In the genomic region with DNA sequence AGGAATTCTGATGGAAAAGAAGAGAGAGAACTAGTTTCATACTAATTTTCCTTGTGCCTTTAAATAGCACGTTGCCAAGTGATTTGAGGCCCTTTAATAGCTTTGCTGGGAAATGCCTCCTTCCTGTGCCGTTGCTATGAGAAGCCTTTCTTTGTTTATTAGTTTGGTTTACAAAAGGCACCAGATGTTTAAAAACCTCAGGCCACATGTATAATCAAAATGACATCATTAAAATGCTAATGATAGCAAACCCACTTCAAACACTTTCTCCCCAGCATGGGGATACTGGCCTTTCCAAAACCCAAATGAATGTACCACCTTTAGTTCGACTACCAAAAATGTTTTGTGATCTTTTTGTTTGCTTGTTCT, we compare ENCODE assay signal across 9 cellular contexts. TPM values are rescaled to one million over a fixed set of nuclear protein-coding genes. Genes with fewer than 3 reads are reported as not detected.
DNase-seq lines count a peak whose midpoint lies in the region; ATAC-seq, FAIRE-seq and TF ChIP-seq lines count a peak whose summit lies in the region.
"Had no signal": no experiment of that assay in that cellular context is flagged by ENCODE, and none has a peak within 500 bp of the region (broad histone marks: within the 10 kb centered on the region; RNA-seq: fewer than 3 reads in every experiment).

No MANE protein-coding gene starts in this region.

- peak overlapping the region in 2 of 4 donors; percentile 1 to 81 for H3K4me3 Mint-ChIP-seq in CD4-positive, CD25-positive, alpha-beta regulatory T cell

- DNase-seq in CD4-positive, CD25-positive, alpha-beta regulatory T cell = peak in 2 of 3 donors; percentile 26 to 40
- DNase-seq in GM12878 (ENCODE audit: low read depth, low spot score) = no peak
- peak; percentile 76 for DNase-seq in left kidney (ENCODE audit: low read depth, low spot score)
- no peak for DNase-seq in NCI-H1694 (lab: John Stamatoyannopoulos, UW)
- DNase-seq in activated effector memory CD4-positive, alpha-beta T cell treated with Interleukin-2 at 50 U/mL for 16 hours = no peak

- no peak overlapping the region; the same call in 1 of the 2 replicates for H3K4me2 ChIP-seq in GM12878 (ENCODE audit: control insufficient read depth, insufficient read depth)

- peak overlapping the region in 2 of 3 donors; percentile 86 to 89 for H3K27ac Mint-ChIP-seq in CD4-positive, CD25-positive, alpha-beta regulatory T cell

- intact Hi-C loops in GM12878 (cut with micrococcal nuclease; ENCODE audit: unreplicated experiment) = no loop called here

- peak overlapping the region; percentile 69 for H3K4me3 ChIP-seq in CD4-positive, CD25-positive, alpha-beta regulatory T cell (ENCODE audit: low read depth, low read length)
- H3K4me3 ChIP-seq in GM12878 = no peak overlapping the region

- peaks cover 0 to 2% (median 0%) of the 10 kb centered on the region in 7 donors for H3K9me3 Mint-ChIP-seq in CD4-positive, CD25-positive, alpha-beta regulatory T cell

- no peak for FAIRE-seq in GM12878 (lab: Jason Lieb, UNC)

- no peaks in the 10 kb centered on the region for H3K9me3 ChIP-seq in CD4-positive, CD25-positive, alpha-beta regulatory T cell (ENCODE audit: control insufficient read depth in 2 of 2, low read length in 2 of 2)
- no peaks in the 10 kb centered on the region for H3K9me3 ChIP-seq in GM12878 (replicated peaks; ENCODE audit: control insufficient read depth, insufficient read depth, low read length)

- no peak for TF ChIP-seq POLR2A in GM12878 (IDR thresholded peaks at IDR 0.05; ENCODE audit: low read depth, low read length)

- TF ChIP-seq RAD21 in GM12878 (IDR thresholded peaks at IDR 0.05; ENCODE audit: insufficient read depth, low read depth, low read length) = no peak

- H3K4me1 ChIP-seq in CD4-positive, CD25-positive, alpha-beta regulatory T cell (ENCODE audit: control insufficient read depth, insufficient read depth, low read length, poor library complexity, severe bottlenecking) = peaks cover 13% of the 10 kb centered on the region
- peaks cover 11% of the 10 kb centered on the region; the same call in 1 of the 2 replicates for H3K4me1 ChIP-seq in GM12878 (ENCODE audit: control insufficient read depth, insufficient read depth, low read length)

- no peaks in the 10 kb centered on the region for H4K20me1 ChIP-seq in GM12878 (ENCODE audit: control insufficient read depth, insufficient read depth)

- RAD21 ChIA-PET in GM12878 (lab: Charles Lee; ENCODE audit: unreplicated experiment) = no interaction called here

- ATAC-seq in CD4-positive, CD25-positive, alpha-beta regulatory T cell (ENCODE audit: low read depth in 2 of 2) = no peak
- ATAC-seq in HG03354 (IDR thresholded peaks at IDR 0.05; ENCODE audit: poor library complexity, severe bottlenecking, unreplicated experiment) (peak; percentile 41), GM12878 (peak; percentile 64), GM19452 (IDR thresholded peaks at IDR 0.05; ENCODE audit: unreplicated experiment) (no peak), GM21423 (IDR thresholded peaks at IDR 0.05; ENCODE audit: unreplicated experiment) (no peak)

- POLR2A ChIA-PET in GM12878 (lab: Charles Lee) = no interaction called here

- WGBS in GM12878 (ENCODE audit: insufficient coverage, insufficient replicate concordance, low lambda C conversion rate, missing lambda C conversion rate) = 26% methylated on average over 3 of the region's 3 CpGs

- H3K27me3 ChIP-seq in CD4-positive, CD25-positive, alpha-beta regulatory T cell (ENCODE audit: control insufficient read depth, insufficient read depth, low read length) = no peaks in the 10 kb centered on the region
- no peaks in the 10 kb centered on the region; a peak in 1 of 4 replicates for H3K27me3 ChIP-seq in GM12878 (replicated peaks in 1 of 2; ENCODE audit: control insufficient read depth in 2 of 2, insufficient read depth in 2 of 2, low read length in 1 of 2)

- no peaks in the 10 kb centered on the region for H3K36me3 ChIP-seq in CD4-positive, CD25-positive, alpha-beta regulatory T cell (ENCODE audit: control insufficient read depth, insufficient read depth, low read length)
- H3K36me3 ChIP-seq in GM12878 (ENCODE audit: control insufficient read depth in 2 of 2, insufficient read depth in 2 of 2, low read length in 1 of 2) = no peaks in the 10 kb centered on the region

- TF ChIP-seq CTCF in GM12878 (IDR thresholded peaks at IDR 0.05 in 2 of 3, conservative IDR thresholded peaks at IDR 0.05 in 1 of 3; ENCODE audit: control insufficient read depth in 2 of 3, extremely low read depth in 1 of 3, insufficient read depth in 1 of 3, low read depth in 3 of 3, low read length in 3 of 3) = no peak

- H3K27me3 Mint-ChIP-seq in CD4-positive, CD25-positive, alpha-beta regulatory T cell = peaks cover 4% of the 10 kb centered on the region

- BruUV-seq in GM12878 (replicated peaks; lab: Mats Ljungman, UMichigan) = no TSS peak

- TF ChIP-seq EP300 in GM12878 (IDR thresholded peaks at IDR 0.05; ENCODE audit: borderline replicate concordance in 1 of 2, control insufficient read depth in 1 of 2, low read depth in 2 of 2, low read length in 2 of 2) = no peak

- SMC1A ChIA-PET in GM12878 (lab: Charles Lee; ENCODE audit: uncharacterized antibody, unreplicated experiment) = interaction anchor here (0.6 to 0.7 kb wide), 2 partner anchors 43 to 60 kb away, joined by 3 read pairs; no protein-coding TSS in a partner anchor

- CTCF ChIA-PET in GM12878 (lab: Yijun Ruan, JAX) = no interaction called here

- H2AFZ ChIP-seq in GM12878 (ENCODE audit: control insufficient read depth, low read depth, low read length) = peak overlapping the region; percentile 73

- peak overlapping the region; percentile 39 for H3K27ac ChIP-seq in CD4-positive, CD25-positive, alpha-beta regulatory T cell (ENCODE audit: insufficient read depth, low read length, poor library complexity, severe bottlenecking)
- no peak overlapping the region for H3K27ac ChIP-seq in GM12878 (ENCODE audit: control insufficient read depth, insufficient read depth)
- H3K27ac ChIP-seq: epithelial cell of prostate had no signal

- no peaks in the 10 kb centered on the region for H3K36me3 Mint-ChIP-seq in CD4-positive, CD25-positive, alpha-beta regulatory T cell

- H3K79me2 ChIP-seq in GM12878 (ENCODE audit: control insufficient read depth, insufficient read depth, low read length) = no peaks in the 10 kb centered on the region

- H3K9ac ChIP-seq in GM12878 (ENCODE audit: control insufficient read depth, insufficient read depth, low read length) = no peak overlapping the region

- in situ Hi-C loops in GM12878 (cut with MboI) = no loop called here

- peaks cover 8 to 26% (median 18%) of the 10 kb centered on the region in 4 donors for H3K4me1 Mint-ChIP-seq in CD4-positive, CD25-positive, alpha-beta regulatory T cell

TF ChIP-seq in GM12878, 131 proteins besides CTCF, POLR2A, EP300 and RAD21 (continues in another document):
- TF ChIP-seq, protein P1, sequence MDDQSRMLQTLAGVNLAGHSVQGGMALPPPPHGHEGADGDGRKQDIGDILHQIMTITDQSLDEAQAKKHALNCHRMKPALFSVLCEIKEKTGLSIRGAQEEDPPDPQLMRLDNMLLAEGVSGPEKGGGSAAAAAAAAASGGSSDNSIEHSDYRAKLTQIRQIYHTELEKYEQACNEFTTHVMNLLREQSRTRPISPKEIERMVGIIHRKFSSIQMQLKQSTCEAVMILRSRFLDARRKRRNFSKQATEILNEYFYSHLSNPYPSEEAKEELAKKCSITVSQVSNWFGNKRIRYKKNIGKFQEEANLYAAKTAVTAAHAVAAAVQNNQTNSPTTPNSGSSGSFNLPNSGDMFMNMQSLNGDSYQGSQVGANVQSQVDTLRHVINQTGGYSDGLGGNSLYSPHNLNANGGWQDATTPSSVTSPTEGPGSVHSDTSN (IDR thresholded peaks at IDR 0.05; ENCODE audit: insufficient replicate concordance, low read depth, low read length) = no peak
- TF ChIP-seq BMI1 (IDR thresholded peaks at IDR 0.05; ENCODE audit: borderline replicate concordance) (no peak), POLR2AphosphoS5 (IDR thresholded peaks at IDR 0.05; ENCODE audit: low read length) (no peak), FOXM1 (IDR thresholded peaks at IDR 0.05; ENCODE audit: low read depth, low read length) (peak; percentile 81; the same call in 1 of the 2 replicates), MYB (IDR thresholded peaks at IDR 0.05; ENCODE audit: borderline replicate concordance, low read depth, low read length) (no peak), MTA2 (IDR thresholded peaks at IDR 0.05; ENCODE audit: low read depth) (no peak)
- TF ChIP-seq, protein P2, sequence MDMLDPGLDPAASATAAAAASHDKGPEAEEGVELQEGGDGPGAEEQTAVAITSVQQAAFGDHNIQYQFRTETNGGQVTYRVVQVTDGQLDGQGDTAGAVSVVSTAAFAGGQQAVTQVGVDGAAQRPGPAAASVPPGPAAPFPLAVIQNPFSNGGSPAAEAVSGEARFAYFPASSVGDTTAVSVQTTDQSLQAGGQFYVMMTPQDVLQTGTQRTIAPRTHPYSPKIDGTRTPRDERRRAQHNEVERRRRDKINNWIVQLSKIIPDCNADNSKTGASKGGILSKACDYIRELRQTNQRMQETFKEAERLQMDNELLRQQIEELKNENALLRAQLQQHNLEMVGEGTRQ (IDR thresholded peaks at IDR 0.05; ENCODE audit: borderline replicate concordance, low read depth, low read length) = no peak

RNA-seq across cellular contexts. Expression of a gene that starts 50.0 kb away (rescaled TPM):
- total RNA-seq in CD4-positive, CD25-positive, alpha-beta regulatory T cell = 40.2 TPM
- polyA plus RNA-seq in CD4-positive, CD25-positive, alpha-beta regulatory T cell = 10 to 100 TPM; 17.8 to 28.3 (median 20.0) TPM
- 62.7 and 72.1 TPM in 2 replicates for total RNA-seq in GM12878 (2013; cell fraction: nucleolus; rRNA removed)
- total RNA-seq in GM12878 (2014; rRNA removed) = 16.0 and 20.0 TPM in 2 replicates
- total RNA-seq in GM12878 (2014; rRNA removed; fragmentation: Illumina TruSeq; extraction: Trizol) = 18.6 and 19.4 TPM in 2 replicates
- 17.0 and 18.1 TPM in 2 replicates for total RNA-seq in GM12878 (2021)
- 8.5 TPM for polyA plus RNA-seq in GM12878 (2011; ENCODE audit: low read depth)
- 22.8 and 36.0 TPM in 2 replicates for polyA plus RNA-seq in GM12878 (2011; rRNA removed)
- 7.4 and 7.8 TPM in 2 replicates for polyA plus RNA-seq in GM12878 (2011; cell fraction: cytosol; rRNA removed)
- polyA plus RNA-seq in GM12878 (2011; cell fraction: nucleus; rRNA removed) = 12.8 and 14.9 TPM in 2 replicates
- 10.6 and 13.0 TPM in 2 replicates for polyA plus RNA-seq in GM12878 (2012)
- polyA plus RNA-seq in GM12878 (2014; fragmentation: Illumina TruSeq; extraction: Trizol) = 12.6 and 15.5 TPM in 2 replicates
- polyA plus RNA-seq in GM12878 (2014; fragmentation: Nextera tagmentation; extraction: Ambion mirVana) = 10 to 100 TPM; 13.5 to 16.2 TPM
- polyA plus RNA-seq in GM12878 (2014; rRNA removed) = 8.2 and 9.8 TPM in 2 replicates
- polyA plus RNA-seq in GM12878 (2016; fragmentation: Nextera tagmentation; extraction: Ambion mirVana) = 10 to 100 TPM; 20.6 to 23.2 TPM
- polyA minus RNA-seq in GM12878 (2011; rRNA and poly(A)+ RNA removed) = 13.8 and 39.4 TPM in 2 replicates
- polyA minus RNA-seq in GM12878 (2011; cell fraction: cytosol; rRNA and poly(A)+ RNA removed) = 5.5 and 8.2 TPM in 2 replicates
- 12.9 and 15.3 TPM in 2 replicates for polyA minus RNA-seq in GM12878 (2011; cell fraction: nucleus; rRNA and poly(A)+ RNA removed)

Comparison
In these comparisons a context has a peak if more than half of its experiments do, and no peak if none do; other contexts are left out.
1. ATAC-seq: peak in HG03354 (single experiment) and GM12878 (single experiment); none in CD4-positive, CD25-positive, alpha-beta regulatory T cell (0 of 2), GM19452 (single experiment) and GM21423 (single experiment).
2. DNase-seq: peak in CD4-positive, CD25-positive, alpha-beta regulatory T cell (2 of 3) and left kidney (single experiment); none in GM12878 (single experiment), NCI-H1694 (single experiment) and activated effector memory CD4-positive, alpha-beta T cell treated with Interleukin-2 at 50 U/mL for 16 hours (single experiment).